Comparison of ENCODE assay signal across 8 cellular contexts in the genomic region with DNA sequence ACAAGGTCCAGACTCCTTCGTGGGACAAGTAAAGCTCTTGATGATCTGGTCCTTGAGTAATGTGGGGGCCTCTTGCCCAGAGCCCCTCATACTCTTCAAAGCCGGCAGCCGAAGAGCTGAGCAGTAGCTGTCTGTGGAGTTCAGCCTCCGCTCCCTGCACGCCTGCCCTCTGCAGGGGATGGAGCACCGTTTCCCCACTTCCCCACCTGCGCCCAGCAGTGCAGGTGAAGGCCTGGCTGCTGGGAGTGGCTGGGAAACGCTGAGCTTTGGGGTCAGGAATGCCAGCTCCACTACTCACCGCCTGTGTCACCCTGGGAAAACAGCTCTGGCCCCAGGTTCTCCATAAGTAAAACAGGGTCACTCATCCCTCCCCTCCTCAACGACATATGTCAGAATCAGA. TPM values are rescaled to one million over a fixed set of nuclear protein-coding genes. Genes with fewer than 3 reads are reported as not detected.
DNase-seq lines count a peak whose midpoint lies in the region; ATAC-seq and TF ChIP-seq lines count a peak whose summit lies in the region.
"Not testable (repeated sequence)": the region's sequence is repeated elsewhere in the genome, so short reads cannot be mapped to it uniquely, and the experiment has no call there.

No MANE protein-coding gene starts in this region.

- H3K27ac Mint-ChIP-seq in activated T-cell treated with anti-CD3 and anti-CD28 coated beads, Interleukin-2, amount 50 U/mL, for 72 hours: not testable (repeated sequence)
- peak overlapping the region; percentile 71 for H3K27ac Mint-ChIP-seq in dendritic cell treated with granulocyte-macrophage colony-stimulating factor and Interleukin-4, amounts not matched to agents 40 ng/mL and 50 ng/mL, for 4 days
- H3K27ac Mint-ChIP-seq in natural killer cell: peak overlapping the region; percentile 80 to 90
- peak overlapping the region; percentile 82 for H3K27ac Mint-ChIP-seq in stimulated activated memory B cell treated with anti-CD40 and anti-IgM and Interleukin-4, amounts not matched to agents 10 μg/mL and 1 μg/mL and 100 μg/mL, for 72 hours

- not testable (repeated sequence) for H3K9me3 Mint-ChIP-seq in activated T-cell treated with anti-CD3 and anti-CD28 coated beads, Interleukin-2, amount 50 U/mL, for 72 hours; dendritic cell treated with granulocyte-macrophage colony-stimulating factor and Interleukin-4, amounts not matched to agents 40 ng/mL and 50 ng/mL, for 4 days; natural killer cell; stimulated activated memory B cell treated with anti-CD40 and anti-IgM and Interleukin-4, amounts not matched to agents 10 μg/mL and 1 μg/mL and 100 μg/mL, for 72 hours

- peak overlapping the region; percentile 84 to 87 for H3K4me3 Mint-ChIP-seq in activated T-cell treated with anti-CD3 and anti-CD28 coated beads, Interleukin-2, amount 50 U/mL, for 72 hours
- H3K4me3 Mint-ChIP-seq in dendritic cell treated with granulocyte-macrophage colony-stimulating factor and Interleukin-4, amounts not matched to agents 40 ng/mL and 50 ng/mL, for 4 days: peak overlapping the region; percentile 74
- peak overlapping the region; percentile 80 for H3K4me3 Mint-ChIP-seq in natural killer cell
- H3K4me3 Mint-ChIP-seq in stimulated activated memory B cell treated with anti-CD40 and anti-IgM and Interleukin-4, amounts not matched to agents 10 μg/mL and 1 μg/mL and 100 μg/mL, for 72 hours: peak overlapping the region; percentile 80

- POLR2A ChIA-PET in BJ (lab: Charles Lee): not testable (repeated sequence)

- H3K4me3 ChIP-seq in BJ (ENCODE audit: low read depth, low read length): peak overlapping the region; percentile 44
- H3K4me3 ChIP-seq in GM23248: peak overlapping the region; percentile 69
- H3K4me3 ChIP-seq in NB4 (ENCODE audit: low read depth, low read length): peak overlapping the region; percentile 32
- H3K4me3 ChIP-seq in iPS DF 6.9 (ENCODE audit: low read length): peak overlapping the region; percentile 47; the same call in 1 of the 2 replicates

- H2AFZ ChIP-seq in GM23248: peak overlapping the region; percentile 84

- peak overlapping the region; percentile 75 for H3K9ac ChIP-seq in GM23248

- WGBS in GM23248 (ENCODE audit: low coverage in 1 of 2, low lambda C conversion rate in 2 of 2, missing lambda C conversion rate in 2 of 2), 2 experiments: 3 to 8% methylated on average over 10 of the region's 10 CpGs
- no CpG with 5 or more reads among the region's 10 CpGs for WGBS in iPS DF 6.9 (ENCODE audit: insufficient coverage, insufficient read length)

- not testable (repeated sequence) for ATAC-seq in activated T-cell treated with anti-CD3 and anti-CD28 coated beads, Interleukin-2, amount 50 U/mL, for 72 hours (replicated peaks in 1 of 2); natural killer cell; stimulated activated memory B cell treated with anti-CD40 and anti-IgM and Interleukin-4, amounts not matched to agents 10 μg/mL and 1 μg/mL and 100 μg/mL, for 72 hours

- CTCF ChIA-PET in BJ (lab: Yijun Ruan, JAX): interaction anchor here (2.1 to 2.2 kb wide), 2 partner anchors 13 to 17 kb away, joined by 6 to 8 read pairs; no protein-coding TSS in a partner anchor

- TF ChIP-seq POLR2A in NB4 (IDR thresholded peaks at IDR 0.05; ENCODE audit: extremely low read depth, insufficient read length): not testable (repeated sequence)

- peak overlapping the region; percentile 78 for H3K4me2 ChIP-seq in GM23248 (ENCODE audit: unreplicated experiment)

- not testable (repeated sequence) for H3F3A ChIP-seq in GM23248 (ENCODE audit: insufficient read depth)

- not testable (repeated sequence) for H3K27me3 ChIP-seq in BJ (ENCODE audit: control insufficient read depth, insufficient read depth, low read length); iPS DF 6.9 (ENCODE audit: control insufficient read depth, insufficient read depth, low read length)
- H3K27me3 ChIP-seq in GM23248 (replicated peaks; ENCODE audit: insufficient read depth): peaks cover 11% of the 10 kb centered on the region

- TF ChIP-seq CTCF in BJ (IDR thresholded peaks at IDR 0.05; ENCODE audit: insufficient read depth, low read depth, low read length); NB4 (IDR thresholded peaks at IDR 0.05; ENCODE audit: low read depth, low read length); natural killer cell (IDR thresholded peaks at IDR 0.05): not testable (repeated sequence)

- H3K79me2 ChIP-seq in GM23248 (ENCODE audit: insufficient read depth): not testable (repeated sequence)

- H3K27me3 Mint-ChIP-seq in activated T-cell treated with anti-CD3 and anti-CD28 coated beads, Interleukin-2, amount 50 U/mL, for 72 hours (ENCODE audit: low read depth): peaks cover 13% of the 10 kb centered on the region
- H3K27me3 Mint-ChIP-seq in dendritic cell treated with granulocyte-macrophage colony-stimulating factor and Interleukin-4, amounts not matched to agents 40 ng/mL and 50 ng/mL, for 4 days: peaks cover 24% of the 10 kb centered on the region
- H3K27me3 Mint-ChIP-seq in natural killer cell (ENCODE audit: low read depth in 2 of 2): peaks cover 17 to 18% of the 10 kb centered on the region in 2 donors
- H3K27me3 Mint-ChIP-seq in stimulated activated memory B cell treated with anti-CD40 and anti-IgM and Interleukin-4, amounts not matched to agents 10 μg/mL and 1 μg/mL and 100 μg/mL, for 72 hours: peaks cover 10% of the 10 kb centered on the region

- peaks cover 13% of the 10 kb centered on the region for H3K4me1 Mint-ChIP-seq in activated T-cell treated with anti-CD3 and anti-CD28 coated beads, Interleukin-2, amount 50 U/mL, for 72 hours (ENCODE audit: low read depth)
- not testable (repeated sequence) for H3K4me1 Mint-ChIP-seq in dendritic cell treated with granulocyte-macrophage colony-stimulating factor and Interleukin-4, amounts not matched to agents 40 ng/mL and 50 ng/mL, for 4 days (ENCODE audit: low read depth); natural killer cell; stimulated activated memory B cell treated with anti-CD40 and anti-IgM and Interleukin-4, amounts not matched to agents 10 μg/mL and 1 μg/mL and 100 μg/mL, for 72 hours

- intact Hi-C loops in dendritic cell treated with granulocyte-macrophage colony-stimulating factor and Interleukin-4, amounts not matched to agents 40 ng/mL and 50 ng/mL, for 4 days (cut with micrococcal nuclease): not testable (repeated sequence)
- intact Hi-C loops in natural killer cell (cut with micrococcal nuclease): loop anchor here (10.0 kb wide), 1 partner anchor 825 kb away; no protein-coding TSS in a partner anchor

- in situ Hi-C loops in GM23248 (cut with MboI): loop anchor here (25.0 kb wide), 2 partner anchors 252 to 502 kb away; a partner anchor contains a TSS

- H3K4me1 ChIP-seq in GM23248 (ENCODE audit: insufficient read depth); iPS DF 6.9 (ENCODE audit: control insufficient read depth, insufficient read depth, low read length): not testable (repeated sequence)

- H3K36me3 Mint-ChIP-seq in activated T-cell treated with anti-CD3 and anti-CD28 coated beads, Interleukin-2, amount 50 U/mL, for 72 hours (ENCODE audit: insufficient read depth in 2 of 2); dendritic cell treated with granulocyte-macrophage colony-stimulating factor and Interleukin-4, amounts not matched to agents 40 ng/mL and 50 ng/mL, for 4 days (ENCODE audit: low read depth); natural killer cell; stimulated activated memory B cell treated with anti-CD40 and anti-IgM and Interleukin-4, amounts not matched to agents 10 μg/mL and 1 μg/mL and 100 μg/mL, for 72 hours: not testable (repeated sequence)

- not testable (repeated sequence) for H3K36me3 ChIP-seq in BJ (ENCODE audit: control insufficient read depth, insufficient read depth, low read length); GM23248 (ENCODE audit: low read depth); iPS DF 6.9 (ENCODE audit: control insufficient read depth, insufficient read depth, low read length)

- not testable (repeated sequence) for H3K9me2 ChIP-seq in GM23248 (ENCODE audit: insufficient read depth)

- H4K20me1 ChIP-seq in GM23248 (ENCODE audit: insufficient read depth): not testable (repeated sequence)

- not testable (repeated sequence) for H3K9me3 ChIP-seq in GM23248 (ENCODE audit: low read depth); iPS DF 6.9 (ENCODE audit: control insufficient read depth, insufficient read depth, low read length)

- not testable (repeated sequence) for H3K27ac ChIP-seq in GM23248; iPS DF 6.9 (ENCODE audit: low read length)

- DNase-seq in BJ (ENCODE audit: low read depth); NB4 (ENCODE audit: low read depth); activated T-cell treated with anti-CD3 and anti-CD28 coated beads, Interleukin-2, amount 50 U/mL, for 72 hours; iPS DF 6.9 (ENCODE audit: low read depth, low spot score); natural killer cell: not testable (repeated sequence)
- peak; percentile 19 for DNase-seq in GM23248

RNA-seq across cellular contexts. Expression of a gene that starts 18.2 kb away (rescaled TPM):
- polyA plus RNA-seq in BJ (2011; rRNA removed) (2.5 and 4.5 TPM in 2 replicates), GM23248 (2016; fragmentation: Nextera tagmentation; extraction: Ambion mirVana) (10.0 and 15.4 TPM in 2 replicates)
- 43.6 and 44.4 TPM in 2 replicates for polyA minus RNA-seq in BJ (2011; rRNA and poly(A)+ RNA removed)
- 12.2 and 22.5 TPM in 2 replicates for total RNA-seq in GM23248 (2014; rRNA removed; shearing (Covaris generic))
- 10 to 100 TPM; 53.1 to 61.4 TPM for total RNA-seq in activated T-cell treated with anti-CD3 and anti-CD28 coated beads, Interleukin-2, amount 50 U/mL, for 72 hours
- total RNA-seq in natural killer cell: 10 to 100 TPM; 84.5 to 91.5 (median 85.4) TPM

RNA-seq across cellular contexts. Expression of a gene that starts 24.9 kb away (rescaled TPM):
- polyA plus RNA-seq in BJ (2011; rRNA removed) (4.9 and 9.5 TPM in 2 replicates), GM23248 (2016; fragmentation: Nextera tagmentation; extraction: Ambion mirVana) (0.38 and 0.71 TPM in 2 replicates)
- 5.6 and 5.7 TPM in 2 replicates for polyA minus RNA-seq in BJ (2011; rRNA and poly(A)+ RNA removed)
- total RNA-seq in GM23248 (2014; rRNA removed; shearing (Covaris generic)): 0.65 and 1.0 TPM in 2 replicates
- total RNA-seq in activated T-cell treated with anti-CD3 and anti-CD28 coated beads, Interleukin-2, amount 50 U/mL, for 72 hours: 10 to 100 TPM; 11.1 to 12.4 TPM
- total RNA-seq in natural killer cell: 1 to 10 TPM; 2.3 to 6.0 (median 3.8) TPM
